ENCODE assay signal across 1 cellular context in the genomic region with DNA sequence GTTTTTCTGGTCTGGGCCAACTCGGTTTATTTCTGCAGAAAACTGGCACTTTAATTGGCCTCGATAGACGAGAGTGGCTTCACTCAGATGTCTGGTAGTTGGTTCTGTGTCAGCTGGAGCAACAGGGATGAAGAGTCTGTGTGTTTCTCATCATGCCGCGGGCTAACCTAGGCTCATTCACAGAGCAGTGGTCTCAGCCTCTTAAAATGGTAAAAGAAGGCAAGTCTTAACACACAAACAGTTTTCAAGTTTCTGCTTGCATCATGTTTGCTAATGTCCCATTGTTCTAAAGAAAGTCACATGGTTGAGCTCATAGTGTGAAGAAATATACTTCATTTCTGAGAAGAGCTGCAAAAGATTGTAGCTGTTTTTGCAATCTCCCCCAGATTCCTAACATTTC.
TF ChIP-seq lines count a peak whose summit lies in the region.

No MANE protein-coding gene starts in this region.

TF ChIP-seq in K562, 482 proteins besides CTCF, POLR2A, EP300 and RAD21 (continued from another document):
- TF ChIP-seq, protein P1, sequence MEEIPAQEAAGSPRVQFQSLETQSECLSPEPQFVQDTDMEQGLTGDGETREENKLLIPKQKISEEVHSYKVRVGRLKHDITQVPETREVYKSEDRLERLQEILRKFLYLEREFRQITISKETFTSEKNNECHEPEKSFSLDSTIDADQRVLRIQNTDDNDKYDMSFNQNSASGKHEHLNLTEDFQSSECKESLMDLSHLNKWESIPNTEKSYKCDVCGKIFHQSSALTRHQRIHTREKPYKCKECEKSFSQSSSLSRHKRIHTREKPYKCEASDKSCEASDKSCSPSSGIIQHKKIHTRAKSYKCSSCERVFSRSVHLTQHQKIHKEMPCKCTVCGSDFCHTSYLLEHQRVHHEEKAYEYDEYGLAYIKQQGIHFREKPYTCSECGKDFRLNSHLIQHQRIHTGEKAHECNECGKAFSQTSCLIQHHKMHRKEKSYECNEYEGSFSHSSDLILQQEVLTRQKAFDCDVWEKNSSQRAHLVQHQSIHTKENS (CRISPR knock-in tag; IDR thresholded peaks at IDR 0.05): no peak
- TF ChIP-seq, protein P2, sequence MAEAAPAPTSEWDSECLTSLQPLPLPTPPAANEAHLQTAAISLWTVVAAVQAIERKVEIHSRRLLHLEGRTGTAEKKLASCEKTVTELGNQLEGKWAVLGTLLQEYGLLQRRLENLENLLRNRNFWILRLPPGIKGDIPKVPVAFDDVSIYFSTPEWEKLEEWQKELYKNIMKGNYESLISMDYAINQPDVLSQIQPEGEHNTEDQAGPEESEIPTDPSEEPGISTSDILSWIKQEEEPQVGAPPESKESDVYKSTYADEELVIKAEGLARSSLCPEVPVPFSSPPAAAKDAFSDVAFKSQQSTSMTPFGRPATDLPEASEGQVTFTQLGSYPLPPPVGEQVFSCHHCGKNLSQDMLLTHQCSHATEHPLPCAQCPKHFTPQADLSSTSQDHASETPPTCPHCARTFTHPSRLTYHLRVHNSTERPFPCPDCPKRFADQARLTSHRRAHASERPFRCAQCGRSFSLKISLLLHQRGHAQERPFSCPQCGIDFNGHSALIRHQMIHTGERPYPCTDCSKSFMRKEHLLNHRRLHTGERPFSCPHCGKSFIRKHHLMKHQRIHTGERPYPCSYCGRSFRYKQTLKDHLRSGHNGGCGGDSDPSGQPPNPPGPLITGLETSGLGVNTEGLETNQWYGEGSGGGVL (CRISPR knock-in tag; IDR thresholded peaks at IDR 0.05): no peak
- TF ChIP-seq NFE2 (IDR thresholded peaks at IDR 0.05; ENCODE audit: low read depth): no peak
- TF ChIP-seq TGIF2 (CRISPR knock-in tag; IDR thresholded peaks at IDR 0.05): no peak
- no peak for TF ChIP-seq KLF1 (tag; IDR thresholded peaks at IDR 0.05)
- TF ChIP-seq, protein P3, sequence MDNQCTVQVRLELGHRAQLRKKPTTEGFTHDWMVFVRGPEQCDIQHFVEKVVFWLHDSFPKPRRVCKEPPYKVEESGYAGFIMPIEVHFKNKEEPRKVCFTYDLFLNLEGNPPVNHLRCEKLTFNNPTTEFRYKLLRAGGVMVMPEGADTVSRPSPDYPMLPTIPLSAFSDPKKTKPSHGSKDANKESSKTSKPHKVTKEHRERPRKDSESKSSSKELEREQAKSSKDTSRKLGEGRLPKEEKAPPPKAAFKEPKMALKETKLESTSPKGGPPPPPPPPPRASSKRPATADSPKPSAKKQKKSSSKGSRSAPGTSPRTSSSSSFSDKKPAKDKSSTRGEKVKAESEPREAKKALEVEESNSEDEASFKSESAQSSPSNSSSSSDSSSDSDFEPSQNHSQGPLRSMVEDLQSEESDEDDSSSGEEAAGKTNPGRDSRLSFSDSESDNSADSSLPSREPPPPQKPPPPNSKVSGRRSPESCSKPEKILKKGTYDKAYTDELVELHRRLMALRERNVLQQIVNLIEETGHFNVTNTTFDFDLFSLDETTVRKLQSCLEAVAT (IDR thresholded peaks at IDR 0.05): no peak
- TF ChIP-seq ZNF780A (CRISPR knock-in tag; IDR thresholded peaks at IDR 0.05): no peak
- TF ChIP-seq, protein P4, sequence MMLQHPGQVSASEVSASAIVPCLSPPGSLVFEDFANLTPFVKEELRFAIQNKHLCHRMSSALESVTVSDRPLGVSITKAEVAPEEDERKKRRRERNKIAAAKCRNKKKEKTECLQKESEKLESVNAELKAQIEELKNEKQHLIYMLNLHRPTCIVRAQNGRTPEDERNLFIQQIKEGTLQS (IDR thresholded peaks at IDR 0.05): 0 out of 2 replicates have a peak, but pooled peaks have one; percentile 8
- TF ChIP-seq, protein P4 (CRISPR knock-in tag; conservative IDR thresholded peaks at IDR 0.05): no peak
- no peak for TF ChIP-seq GATA2 (CRISPR knock-in tag; IDR thresholded peaks at IDR 0.05)
- peak; percentile 49 for TF ChIP-seq CEBPB (tag; IDR thresholded peaks at IDR 0.05)
- peak; percentile 60; the same call in 1 of the 2 replicates for TF ChIP-seq SOX6 (IDR thresholded peaks at IDR 0.05)
- no peak for TF ChIP-seq CEBPG (CRISPR knock-in tag; IDR thresholded peaks at IDR 0.05)
- 0 out of 4 replicates have a peak, but pooled peaks have one; percentile 19 to 41 for TF ChIP-seq CEBPG (tag; conservative IDR thresholded peaks at IDR 0.05 in 1 of 2, IDR thresholded peaks at IDR 0.05 in 1 of 2)
